Comparison of ENCODE assay signal across 8 cellular contexts in genomic region chr5:100900142-100900795, GRCh38. TPM values are rescaled to one million over a fixed set of nuclear protein-coding genes. Genes with fewer than 3 reads are reported as not detected.
DNase-seq lines count a peak whose midpoint lies in the region; ATAC-seq and TF ChIP-seq lines count a peak whose summit lies in the region.

No MANE protein-coding gene starts in this region.

- H3K27me3 ChIP-seq in GM23338 (ENCODE audit: insufficient read depth) (peaks cover 64% of the 10 kb centered on the region), foreskin keratinocyte (no peaks in the 10 kb centered on the region), neutrophil (no peaks in the 10 kb centered on the region)

- peak; percentile 62 for DNase-seq in GDM1 (lab: John Stamatoyannopoulos, UW)
- peak; percentile 57 for DNase-seq in GM23338 (ENCODE audit: low spot score)
- peak; percentile 69 for DNase-seq in NCI-H2196 (lab: John Stamatoyannopoulos, UW; ENCODE audit: unreplicated experiment)
- peak; percentile 87 for DNase-seq in activated CD8-positive, alpha-beta memory T cell treated with anti-CD3 and anti-CD28 coated beads, Interleukin-2, amount 50 U/mL, for 48 hours
- peak; percentile 33 to 58 for DNase-seq in foreskin keratinocyte
- DNase-seq in KBM-7 = no peak
- no peak for DNase-seq in activated effector memory CD4-positive, alpha-beta T cell treated with Interleukin-2 at 50 U/mL for 16 hours

- H3K4me3 Mint-ChIP-seq in GM23338 = peak overlapping the region; percentile 86

- TF ChIP-seq CTCF in GM23338 (conservative IDR thresholded peaks at IDR 0.05; ENCODE audit: low read depth in 2 of 2) (peak; percentile 53 to 80), foreskin keratinocyte (conservative IDR thresholded peaks at IDR 0.05) (peak; percentile 56), neutrophil (IDR thresholded peaks at IDR 0.05) (no peak)

- H3K27me3 Mint-ChIP-seq in GM23338 (ENCODE audit: insufficient read depth, low read depth, poor library complexity) = peaks cover 46% of the 10 kb centered on the region

- in situ Hi-C loops in KBM-7 (cut with MboI; ENCODE audit: low pct_unique_long_range_greater_than_20kb, low sequenced_read_pairs) = no loop called here

- no peak overlapping the region for H3K27ac Mint-ChIP-seq in GM23338

- no peaks in the 10 kb centered on the region; the same call in 1 of the 2 replicates for H4K20me1 ChIP-seq in GM23338 (replicated peaks; ENCODE audit: insufficient read depth)

- H3K9me3 ChIP-seq in neutrophil = no peaks in the 10 kb centered on the region

- no peaks in the 10 kb centered on the region for H3K9me2 ChIP-seq in GM23338 (ENCODE audit: insufficient read depth)

- no peaks in the 10 kb centered on the region for H3K36me3 Mint-ChIP-seq in GM23338 (ENCODE audit: low read depth)

- peaks cover 32% of the 10 kb centered on the region for H3K4me1 Mint-ChIP-seq in GM23338

- peak overlapping the region; percentile 97 for H3K4me2 ChIP-seq in GM23338

- no peaks in the 10 kb centered on the region for H3F3A ChIP-seq in GM23338 (replicated peaks; ENCODE audit: low read depth)

- H3K36me3 ChIP-seq in GM23338 (ENCODE audit: insufficient read depth) (no peaks in the 10 kb centered on the region), neutrophil (peaks cover 27% of the 10 kb centered on the region)

- no peaks in the 10 kb centered on the region for H3K79me2 ChIP-seq in GM23338 (replicated peaks; ENCODE audit: insufficient read depth)

- H3K4me1 ChIP-seq in GM23338 (ENCODE audit: insufficient read depth) = peaks cover 20% of the 10 kb centered on the region
- no peaks in the 10 kb centered on the region for H3K4me1 ChIP-seq in foreskin keratinocyte
- H3K4me1 ChIP-seq in neutrophil (ENCODE audit: control insufficient read depth in 1 of 2, insufficient read depth in 1 of 2, low read depth in 1 of 2, low read length in 1 of 2) = peaks cover 49 to 53% of the 10 kb centered on the region in 2 experiments

- H3K27ac ChIP-seq in GM23338 (ENCODE audit: low read depth) = no peak overlapping the region
- no peak overlapping the region for H3K27ac ChIP-seq in foreskin keratinocyte
- H3K27ac ChIP-seq in neutrophil = peak overlapping the region; percentile 95

- peak overlapping the region; percentile 73 for H3K4me3 ChIP-seq in GM23338
- peak overlapping the region; percentile 67 to 76 for H3K4me3 ChIP-seq in neutrophil (ENCODE audit: low read depth in 1 of 2, low read length in 1 of 2)

- peak overlapping the region; percentile 99 for H2AFZ ChIP-seq in GM23338

- H3K9me3 Mint-ChIP-seq in GM23338 = no peaks in the 10 kb centered on the region

- ATAC-seq in GM23338 (peak; percentile 15), foreskin keratinocyte (peak; percentile 30)

TF ChIP-seq in GM23338, 12 proteins besides CTCF, POLR2A, EP300 and RAD21:
- no peak for TF ChIP-seq ZNF114 (CRISPR knock-in tag; IDR thresholded peaks at IDR 0.05)
- no peak for TF ChIP-seq POLR2AphosphoS5 (IDR thresholded peaks at IDR 0.05; ENCODE audit: low read depth)
- no peak for TF ChIP-seq JUNB (IDR thresholded peaks at IDR 0.05; ENCODE audit: unreplicated experiment)
- no peak for TF ChIP-seq NANOG (IDR thresholded peaks at IDR 0.05; ENCODE audit: borderline replicate concordance)
- peak; percentile 32 for TF ChIP-seq EZH2 (IDR thresholded peaks at IDR 0.05; ENCODE audit: low read depth, unreplicated experiment)
- no peak for TF ChIP-seq REST (IDR thresholded peaks at IDR 0.05; ENCODE audit: unreplicated experiment)
- no peak for TF ChIP-seq EZH2phosphoT487 (IDR thresholded peaks at IDR 0.05; ENCODE audit: unreplicated experiment)
- TF ChIP-seq ZNF462 (CRISPR knock-in tag; IDR thresholded peaks at IDR 0.05) = no peak

RNA-seq across cellular contexts. Expression of gene ST8SIA4, which starts 2.8 kb away (rescaled TPM):
- 0.28 and 1.3 TPM in 2 replicates for total RNA-seq in GM23338 (2014; rRNA removed; shearing (Covaris generic))
- polyA plus RNA-seq in GM23338 (2016; fragmentation: Nextera tagmentation; extraction: Ambion mirVana) (0.11 and 0.35 TPM in 2 replicates), foreskin keratinocyte (0.21 and 0.29 TPM in 2 replicates)
- 0.63 and 0.92 TPM in 2 replicates for total RNA-seq in foreskin keratinocyte

Comparison
In these comparisons a context has a peak if more than half of its experiments do, and no peak if none do; other contexts are left out.
1. DNase-seq: peak in GDM1 (single experiment), GM23338 (single experiment), NCI-H2196 (single experiment), activated CD8-positive, alpha-beta memory T cell treated with anti-CD3 and anti-CD28 coated beads, Interleukin-2, amount 50 U/mL, for 48 hours (single experiment) and foreskin keratinocyte (2 of 2); none in KBM-7 (single experiment) and activated effector memory CD4-positive, alpha-beta T cell treated with Interleukin-2 at 50 U/mL for 16 hours (single experiment).